Comparison of ENCODE assay signal across 9 cellular contexts in genomic region chr2:39127973-39128372, GRCh38. TPM values are rescaled to one million over a fixed set of nuclear protein-coding genes. Genes with fewer than 3 reads are reported as not detected.
DNase-seq lines count a peak whose midpoint lies in the region; ATAC-seq and TF ChIP-seq lines count a peak whose summit lies in the region.
"Had no signal": no experiment of that assay in that cellular context is flagged by ENCODE, and none has a peak within 500 bp of the region (broad histone marks: within the 10 kb centered on the region; RNA-seq: fewer than 3 reads in every experiment).

No MANE protein-coding gene starts in this region.

- no peaks in the 10 kb centered on the region for H3K27me3 Mint-ChIP-seq in activated CD4-positive, alpha-beta T cell treated with anti-CD3 and anti-CD28 coated beads, Interleukin-2, amount 10 ng/mL, durations not matched to agents 24 days and 14 days
- H3K27me3 Mint-ChIP-seq in immature natural killer cell (ENCODE audit: low read depth in 3 of 3): peaks cover 4 to 6% (median 5%) of the 10 kb centered on the region in 3 donors

- H3K4me1 ChIP-seq in mammary epithelial cell (ENCODE audit: insufficient read depth, low read length) (peaks cover 15% of the 10 kb centered on the region), breast epithelium (peaks cover 0 to 7% of the 10 kb centered on the region in 2 donors)

- CTCF ChIA-PET in mammary epithelial cell (lab: Charles Lee; ENCODE audit: low non-redundant PET): interaction anchor here (0.6 kb wide), 1 partner anchor 905 kb away, joined by 3 read pairs; no protein-coding TSS in a partner anchor

- no peak overlapping the region for H3K9ac ChIP-seq in mammary epithelial cell (ENCODE audit: insufficient read depth, low read length)

- TF ChIP-seq POLR2A in breast epithelium (IDR thresholded peaks at IDR 0.05): no peak

- ATAC-seq in HG03354 (IDR thresholded peaks at IDR 0.05; ENCODE audit: poor library complexity, severe bottlenecking, unreplicated experiment): peak; percentile 50

- H3K9me3 ChIP-seq in mammary epithelial cell (replicated peaks; ENCODE audit: insufficient read depth, low read length) (no peaks in the 10 kb centered on the region), breast epithelium (no peaks in the 10 kb centered on the region)

- 0% methylated on average over 1 of the region's 1 CpG for WGBS in mammary epithelial cell (ENCODE audit: low coverage, missing lambda C conversion rate)

- no peak for TF ChIP-seq CTCF in mammary epithelial cell (conservative IDR thresholded peaks at IDR 0.05 in 1 of 2, IDR thresholded peaks at IDR 0.05 in 1 of 2; ENCODE audit: extremely low read depth in 1 of 2, insufficient read depth in 1 of 2, low read depth in 1 of 2, low read length in 2 of 2)
- no peak for TF ChIP-seq CTCF in breast epithelium (IDR thresholded peaks at IDR 0.05)

- H3K4me3 ChIP-seq in mammary epithelial cell (replicated peaks in 1 of 3; ENCODE audit: insufficient read depth in 1 of 3, low read depth in 2 of 3, low read length in 3 of 3): no peak overlapping the region
- H3K4me3 ChIP-seq in breast epithelium: no peak overlapping the region

- H3K4me1 Mint-ChIP-seq in activated CD4-positive, alpha-beta T cell treated with anti-CD3 and anti-CD28 coated beads, Interleukin-2, amount 10 ng/mL, durations not matched to agents 24 days and 14 days: peaks cover 55% of the 10 kb centered on the region
- H3K4me1 Mint-ChIP-seq in immature natural killer cell: peaks cover 53 to 56% of the 10 kb centered on the region in 2 donors

- dilution Hi-C loops in mammary epithelial cell (cut with HindIII; ENCODE audit: low sequenced_read_pairs): no loop called here

- peak; percentile 47 for DNase-seq in mammary epithelial cell
- no peak for DNase-seq in breast epithelium (ENCODE audit: low spot score in 2 of 2)
- peak; percentile 86 for DNase-seq in activated CD4-positive, alpha-beta T cell treated with anti-CD3 and anti-CD28 coated beads, Interleukin-2, amount 10 ng/mL, durations not matched to agents 24 days and 14 days
- DNase-seq in immature natural killer cell: peak; percentile 37 to 55 (median 40)
- DNase-seq in HuH-7 (ENCODE audit: low spot score): no peak
- DNase-seq in caudate nucleus (lab: John Stamatoyannopoulos, UW): no peak
- DNase-seq in hippocampal formation (lab: John Stamatoyannopoulos, UW): no peak

- H3K4me3 Mint-ChIP-seq in activated CD4-positive, alpha-beta T cell treated with anti-CD3 and anti-CD28 coated beads, Interleukin-2, amount 10 ng/mL, durations not matched to agents 24 days and 14 days: peak overlapping the region; percentile 39
- H3K4me3 Mint-ChIP-seq in immature natural killer cell: peak overlapping the region; percentile 57 to 67 (median 60)

- in situ Hi-C loops in mammary epithelial cell (cut with MboI; ENCODE audit: low sequenced_read_pairs in 2 of 2): no loop called here

- H3K79me2 ChIP-seq in mammary epithelial cell (ENCODE audit: insufficient read depth, low read length): peaks cover 7% of the 10 kb centered on the region

- H3K36me3 ChIP-seq in mammary epithelial cell (ENCODE audit: insufficient read depth, low read length) (no peaks in the 10 kb centered on the region), breast epithelium (no peaks in the 10 kb centered on the region)

- H3K4me2 ChIP-seq in mammary epithelial cell (ENCODE audit: insufficient read depth, low read depth, low read length): no peak overlapping the region

- peaks cover 9% of the 10 kb centered on the region for H3K9me3 Mint-ChIP-seq in activated CD4-positive, alpha-beta T cell treated with anti-CD3 and anti-CD28 coated beads, Interleukin-2, amount 10 ng/mL, durations not matched to agents 24 days and 14 days
- no peaks in the 10 kb centered on the region for H3K9me3 Mint-ChIP-seq in immature natural killer cell

- no peak overlapping the region for H2AFZ ChIP-seq in mammary epithelial cell (ENCODE audit: low read depth, low read length)

- H3K27ac ChIP-seq in mammary epithelial cell (ENCODE audit: insufficient read depth, low read depth, low read length): no peak overlapping the region
- H3K27ac ChIP-seq in breast epithelium: peak overlapping the region in 1 of 2 donors; percentile 56
- no peak overlapping the region for H3K27ac ChIP-seq in caudate nucleus (ENCODE audit: low read depth, low read length)
- H3K27ac ChIP-seq: C4-2B had no signal

- H4K20me1 ChIP-seq in mammary epithelial cell (ENCODE audit: insufficient read depth, low read length): no peaks in the 10 kb centered on the region

- peak overlapping the region; percentile 66 for H3K27ac Mint-ChIP-seq in activated CD4-positive, alpha-beta T cell treated with anti-CD3 and anti-CD28 coated beads, Interleukin-2, amount 10 ng/mL, durations not matched to agents 24 days and 14 days
- H3K27ac Mint-ChIP-seq in immature natural killer cell: peak overlapping the region; percentile 88 to 98 (median 90)

- no TSS peak for BruUV-seq in mammary epithelial cell (replicated peaks; lab: Mats Ljungman, UMichigan)

- intact Hi-C loops in mammary epithelial cell (cut with micrococcal nuclease): loop anchor here (10.0 kb wide), 1 partner anchor 253 kb away; the partner anchor contains the start of genes DHX57 and MORN2
- intact Hi-C loops in breast epithelium (cut with DNase I; ENCODE audit: low total_unique reads): no loop called here
- intact Hi-C loops in activated CD4-positive, alpha-beta T cell treated with anti-CD3 and anti-CD28 coated beads, Interleukin-2, amount 10 ng/mL, durations not matched to agents 24 days and 14 days (cut with micrococcal nuclease): loop anchor here (1.0 to 5.0 kb wide), 4 partner anchors 97 to 475 kb away; partner anchors contain the start of gene GALM

- H3K27me3 ChIP-seq in mammary epithelial cell (ENCODE audit: insufficient read depth, low read length) (no peaks in the 10 kb centered on the region), breast epithelium (no peaks in the 10 kb centered on the region)

- no peaks in the 10 kb centered on the region for H3K36me3 Mint-ChIP-seq in activated CD4-positive, alpha-beta T cell treated with anti-CD3 and anti-CD28 coated beads, Interleukin-2, amount 10 ng/mL, durations not matched to agents 24 days and 14 days (ENCODE audit: low read depth)
- peaks cover 0 to 3% (median 0%) of the 10 kb centered on the region in 3 donors for H3K36me3 Mint-ChIP-seq in immature natural killer cell

RNA-seq across cellular contexts. Expression of gene SOS1, which starts 7.1 kb away (rescaled TPM):
- total RNA-seq in mammary epithelial cell (10 to 100 TPM; 23.7 to 29.1 TPM), breast epithelium (10 to 100 TPM; 33.4 to 49.0 (median 37.0) TPM)
- polyA plus RNA-seq in mammary epithelial cell (15.1 TPM), immature natural killer cell (10 to 100 TPM in 1 of 3 donors, 1 to 10 TPM in 2; 3.6 to 12.8 (median 8.2) TPM)
- polyA minus RNA-seq in mammary epithelial cell: 71.3 TPM
- total RNA-seq in activated CD4-positive, alpha-beta T cell treated with anti-CD3 and anti-CD28 coated beads, Interleukin-2, amount 10 ng/mL, durations not matched to agents 24 days and 14 days: 66.1 and 74.5 TPM in 2 replicates

Comparison
In these comparisons a context has a peak if more than half of its experiments do, and no peak if none do; other contexts are left out.
1. DNase-seq: peak in mammary epithelial cell (single experiment), activated CD4-positive, alpha-beta T cell treated with anti-CD3 and anti-CD28 coated beads, Interleukin-2, amount 10 ng/mL, durations not matched to agents 24 days and 14 days (single experiment) and immature natural killer cell (3 of 3); none in breast epithelium (0 of 2), HuH-7 (single experiment), caudate nucleus (0 of 61) and hippocampal formation (0 of 2).